ENCODE assay signal across 4 cellular contexts in the genomic region with DNA sequence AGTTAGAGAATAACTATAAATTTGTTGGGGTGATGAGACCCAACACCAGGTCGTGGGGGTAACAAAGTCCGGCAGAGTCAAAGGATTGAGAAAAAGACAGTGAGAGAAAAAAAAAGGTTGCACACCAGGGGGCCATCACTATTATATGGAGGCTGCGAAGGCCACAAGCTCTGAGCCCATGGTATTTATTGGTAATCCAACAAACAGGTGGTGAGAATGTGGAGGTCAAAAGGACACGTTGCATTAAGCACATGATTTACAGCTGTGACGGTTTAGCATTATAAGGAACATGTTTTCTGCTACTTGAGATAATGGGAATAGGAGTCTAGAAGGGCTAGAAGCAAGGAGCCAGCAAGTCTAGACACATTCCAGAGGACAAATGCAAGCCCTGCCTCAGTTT.
"Had no signal": no experiment of that assay in that cellular context is flagged by ENCODE, and none has a peak within 500 bp of the region (broad histone marks: within the 10 kb centered on the region; RNA-seq: fewer than 3 reads in every experiment).

No MANE protein-coding gene starts in this region.

- H3K27ac Mint-ChIP-seq: GM23338, H9 had no signal

- H3K4me3 Mint-ChIP-seq: GM23338, H9 had no signal

- H3K4me3 ChIP-seq: GM23338 had no signal

- DNase-seq: H9, HCEC 1CT, IMR-90 had no signal

- H3K9me3 Mint-ChIP-seq: GM23338, H9 had no signal

- H3K4me1 Mint-ChIP-seq: GM23338, H9 had no signal

- ATAC-seq: GM23338 had no signal
